In genomic region chr1:108075055-108075454, GRCh38 we compare ENCODE assay signal across 15 cellular contexts.
DNase-seq lines count a peak whose midpoint lies in the region; ATAC-seq and TF ChIP-seq lines count a peak whose summit lies in the region.
"Had no signal": no experiment of that assay in that cellular context is flagged by ENCODE, and none has a peak within 500 bp of the region (broad histone marks: within the 10 kb centered on the region; RNA-seq: fewer than 3 reads in every experiment).

No MANE protein-coding gene starts in this region.

- TF ChIP-seq CTCF in OCI-LY3 (IDR thresholded peaks at IDR 0.05; ENCODE audit: low read depth, low read length) (no peak), upper lobe of right lung (IDR thresholded peaks at IDR 0.05) (no peak), MCF 10A (IDR thresholded peaks at IDR 0.05; ENCODE audit: unreplicated experiment) (no peak), brain microvascular endothelial cell (IDR thresholded peaks at IDR 0.05; ENCODE audit: low read depth, low read length, missing control alignments) (no peak)

- CTCF ChIA-PET in MCF 10A (lab: Yijun Ruan, JAX), result no interaction called here

- no peaks in the 10 kb centered on the region for H3K36me3 Mint-ChIP-seq in MCF 10A (ENCODE audit: insufficient read depth, unreplicated experiment)

- no peak overlapping the region for H3K27ac Mint-ChIP-seq in MCF 10A (ENCODE audit: low read depth, unreplicated experiment)
- H3K27ac Mint-ChIP-seq: activated naive CD8-positive, alpha-beta T cell treated with anti-CD3 and anti-CD28 coated beads, Interleukin-2, amount 50 U/mL, for 24 hours; GM23338; T-helper 1 cell treated with Interleukin-12 subunit alpha and Interleukin-12 subunit beta and Interleukin-4 antibody, amounts not matched to agents 30 μg/mL and 1 μg/mL, for 36 hours had no signal

- no peak overlapping the region for H3K4me3 Mint-ChIP-seq in MCF 10A (ENCODE audit: unreplicated experiment)
- H3K4me3 Mint-ChIP-seq: activated naive CD8-positive, alpha-beta T cell treated with anti-CD3 and anti-CD28 coated beads, Interleukin-2, amount 50 U/mL, for 24 hours; GM23338; neural crest cell; T-helper 1 cell treated with Interleukin-12 subunit alpha and Interleukin-12 subunit beta and Interleukin-4 antibody, amounts not matched to agents 30 μg/mL and 1 μg/mL, for 36 hours had no signal

- peak overlapping the region; percentile 30; the same call in 1 of the 2 replicates for H3K4me2 ChIP-seq in OCI-LY3 (ENCODE audit: low read length)
- H3K4me2 ChIP-seq: GM23338 had no signal

- intact Hi-C loops in upper lobe of right lung (cut with DNase I) (no loop called here), MCF 10A (cut with micrococcal nuclease) (no loop called here)

- H2AFZ ChIP-seq in OCI-LY3 (ENCODE audit: low read depth, low read length), result no peak overlapping the region
- H2AFZ ChIP-seq: GM23338 had no signal

- no peak overlapping the region for H3K27ac ChIP-seq in OCI-LY3 (ENCODE audit: low read length)
- no peak overlapping the region for H3K27ac ChIP-seq in upper lobe of right lung
- H3K27ac ChIP-seq in brain microvascular endothelial cell, result no peak overlapping the region

- POLR2A ChIA-PET in MCF 10A (lab: Yijun Ruan, JAX), result no interaction called here

- H3K79me2 ChIP-seq in OCI-LY3 (ENCODE audit: low read length), result no peaks in the 10 kb centered on the region

- H3K4me1 Mint-ChIP-seq in MCF 10A (ENCODE audit: insufficient read depth, unreplicated experiment), result no peaks in the 10 kb centered on the region
- H3K4me1 Mint-ChIP-seq: GM23338, neural crest cell had no signal

- H3K9me3 ChIP-seq in OCI-LY3 (ENCODE audit: insufficient read depth, low read length), result no peaks in the 10 kb centered on the region
- no peaks in the 10 kb centered on the region for H3K9me3 ChIP-seq in upper lobe of right lung

- no peaks in the 10 kb centered on the region for H4K20me1 ChIP-seq in OCI-LY3 (ENCODE audit: insufficient read depth, low read length)

- no peaks in the 10 kb centered on the region for H3K27me3 Mint-ChIP-seq in MCF 10A (ENCODE audit: insufficient read depth, unreplicated experiment)
- H3K27me3 Mint-ChIP-seq: activated naive CD8-positive, alpha-beta T cell treated with anti-CD3 and anti-CD28 coated beads, Interleukin-2, amount 50 U/mL, for 24 hours had no signal

- H3K4me3 ChIP-seq in OCI-LY3 (ENCODE audit: low read length) (no peak overlapping the region), upper lobe of right lung (no peak overlapping the region), brain microvascular endothelial cell (ENCODE audit: low read depth, low read length) (no peak overlapping the region)
- H3K4me3 ChIP-seq: GM23338 had no signal

- H3K9ac ChIP-seq in OCI-LY3 (ENCODE audit: low read length), result no peak overlapping the region

- H3K27me3 ChIP-seq in OCI-LY3 (ENCODE audit: low read depth, low read length), result no peaks in the 10 kb centered on the region
- no peaks in the 10 kb centered on the region for H3K27me3 ChIP-seq in upper lobe of right lung
- H3K27me3 ChIP-seq in brain microvascular endothelial cell (replicated peaks), result peaks cover 1% of the 10 kb centered on the region

- BruUV-seq in MCF 10A (replicated peaks; lab: Mats Ljungman, UMichigan), result no TSS peak

- DNase-seq in upper lobe of right lung, result no peak
- no peak for DNase-seq in HT-29 (ENCODE audit: low spot score)
- DNase-seq in MCF 10A (ENCODE audit: unreplicated experiment), result no peak
- no peak for DNase-seq in brain microvascular endothelial cell
- DNase-seq: activated naive CD8-positive, alpha-beta T cell treated with anti-CD3 and anti-CD28 coated beads, Interleukin-2, amount 50 U/mL, for 24 hours; Calu3; kidney glomerular epithelial cell; NCI-H1436 treated with DMSO at 0.1 percent for 48 hours; stimulated activated CD8-positive, alpha-beta memory T cell treated with anti-CD3 and anti-CD28 coated beads, Interleukin-4, amount 100 ng/mL, for 48 hours had no signal

- in situ Hi-C loops in brain microvascular endothelial cell (cut with HindIII; ENCODE audit: low pct_ligation_motif_present, low sequenced_read_pairs), result no loop called here

- ATAC-seq in GM19395 (IDR thresholded peaks at IDR 0.05; ENCODE audit: unreplicated experiment) (peak; percentile 71), HG03175 (IDR thresholded peaks at IDR 0.05; ENCODE audit: unreplicated experiment) (peak; percentile 69), upper lobe of right lung (peak; percentile 88)
- ATAC-seq: activated naive CD8-positive, alpha-beta T cell treated with anti-CD3 and anti-CD28 coated beads, Interleukin-2, amount 50 U/mL, for 24 hours; GM23338 had no signal

- H3K4me1 ChIP-seq in OCI-LY3 (ENCODE audit: low read length) (peaks cover 10% of the 10 kb centered on the region), upper lobe of right lung (no peaks in the 10 kb centered on the region)

- no peaks in the 10 kb centered on the region for H3K9me3 Mint-ChIP-seq in MCF 10A (ENCODE audit: unreplicated experiment)
- H3K9me3 Mint-ChIP-seq: activated naive CD8-positive, alpha-beta T cell treated with anti-CD3 and anti-CD28 coated beads, Interleukin-2, amount 50 U/mL, for 24 hours; GM23338; neural crest cell; T-helper 1 cell treated with Interleukin-12 subunit alpha and Interleukin-12 subunit beta and Interleukin-4 antibody, amounts not matched to agents 30 μg/mL and 1 μg/mL, for 36 hours had no signal

- H3K36me3 ChIP-seq in OCI-LY3 (replicated peaks; ENCODE audit: low read depth, low read length) (no peaks in the 10 kb centered on the region), upper lobe of right lung (no peaks in the 10 kb centered on the region), brain microvascular endothelial cell (replicated peaks) (no peaks in the 10 kb centered on the region)
